In genomic region chr7:101077303-101078086, GRCh38 we compare ENCODE assay signal across 8 cellular contexts. TPM values are rescaled to one million over a fixed set of nuclear protein-coding genes. Genes with fewer than 3 reads are reported as not detected.
A peak's percentile ranks its signal among the peaks of the same experiment; 100 is the strongest.
DNase-seq lines count a peak whose midpoint lies in the region; ATAC-seq and TF ChIP-seq lines count a peak whose summit lies in the region.

No MANE protein-coding gene starts in this region.

- TF ChIP-seq EP300 in sigmoid colon (IDR thresholded peaks at IDR 0.05) = no peak

- H3K4me3 ChIP-seq in right cardiac atrium (ENCODE audit: low read length) = no peak overlapping the region
- H3K4me3 ChIP-seq in sigmoid colon = no peak overlapping the region

- intact Hi-C loops in right cardiac atrium (cut with DNase I) = loop anchor here in 1 of 4 donors (5.0 kb wide), 1 partner anchor 60 kb away; no protein-coding TSS in a partner anchor
- intact Hi-C loops in sigmoid colon (cut with DNase I) = loop anchor here (5.0 kb wide), 1 partner anchor 180 kb away; the partner anchor contains the start of gene ACHE

- H3K9me3 ChIP-seq in right cardiac atrium (ENCODE audit: control insufficient read depth, low read length) (no peaks in the 10 kb centered on the region), sigmoid colon (no peaks in the 10 kb centered on the region)

- peak; percentile 69 for ATAC-seq in HG02571 (IDR thresholded peaks at IDR 0.05; ENCODE audit: unreplicated experiment)
- peak; percentile 87 to 92 for ATAC-seq in right cardiac atrium
- no peak for ATAC-seq in GM18517 (IDR thresholded peaks at IDR 0.05; ENCODE audit: unreplicated experiment)

- TF ChIP-seq POLR2A in sigmoid colon (IDR thresholded peaks at IDR 0.05) = no peak

- H3K4me1 ChIP-seq in right cardiac atrium (ENCODE audit: control insufficient read depth, insufficient read depth, low read length) = no peaks in the 10 kb centered on the region
- H3K4me1 ChIP-seq in sigmoid colon = no peaks in the 10 kb centered on the region

- no peaks in the 10 kb centered on the region for H3K36me3 ChIP-seq in sigmoid colon

- 23% methylated on average over 13 of the region's 13 CpGs for WGBS in right cardiac atrium
- WGBS in sigmoid colon, 2 donors = 21 to 22% methylated on average over 13 of the region's 13 CpGs

- H3K27ac ChIP-seq in right cardiac atrium (ENCODE audit: low read length) (no peak overlapping the region), sigmoid colon (no peak overlapping the region)

- peak; percentile 48 to 83 (median 72) for TF ChIP-seq CTCF in sigmoid colon (IDR thresholded peaks at IDR 0.05)

- H3K27me3 ChIP-seq in right cardiac atrium (ENCODE audit: control insufficient read depth, insufficient read depth) (no peaks in the 10 kb centered on the region), sigmoid colon (no peaks in the 10 kb centered on the region)

- DNase-seq in G401 (ENCODE audit: low spot score) (peak; percentile 78), NCI-H1694 (lab: John Stamatoyannopoulos, UW) (peak; percentile 80), SW 1271 (lab: John Stamatoyannopoulos, UW) (peak; percentile 27 to 78), right cardiac atrium (peak; percentile 76 to 88 (median 80)), sigmoid colon (peak; percentile 77)
- DNase-seq in activated naive CD8-positive, alpha-beta T cell treated with anti-CD3 and anti-CD28 coated beads, Interleukin-2, amount 50 U/mL, for 16 hours (ENCODE audit: low read depth, low spot score) = peak; percentile 71

- in situ Hi-C loops in G401 (cut with HindIII; ENCODE audit: low sequenced_read_pairs) = no loop called here

RNA-seq across cellular contexts. Expression of gene TRIM56, which starts 7.8 kb away (rescaled TPM):
- total RNA-seq in G401 (2014; rRNA removed; shearing (Covaris generic)) = 5.6 and 9.9 TPM in 2 replicates
- total RNA-seq in right cardiac atrium (10 to 100 TPM; 20.0 to 24.5 (median 22.3) TPM), sigmoid colon (10 to 100 TPM; 11.8 to 23.3 (median 13.7) TPM)
- polyA plus RNA-seq in right cardiac atrium (11.4 TPM), sigmoid colon (10 to 100 TPM in 1 of 3 donors, 1 to 10 TPM in 2; 6.0 to 25.6 (median 7.2) TPM)

RNA-seq across cellular contexts. Expression of gene SERPINE1, which starts 49.4 kb away (rescaled TPM):
- 103 and 113 TPM in 2 replicates for total RNA-seq in G401 (2014; rRNA removed; shearing (Covaris generic))
- total RNA-seq in right cardiac atrium (10 to 100 TPM in 1 of 4 donors, 1 to 10 TPM in 3; 1.2 to 11.9 (median 2.2) TPM), sigmoid colon (10 to 100 TPM in 2 of 4 donors, 1 to 10 TPM in 2; 1.5 to 21.3 (median 11.7) TPM)
- polyA plus RNA-seq in right cardiac atrium (4.5 TPM), sigmoid colon (10 to 100 TPM in 1 of 3 donors, 1 to 10 TPM in 1, under 1 TPM in 1; 0.46 to 10.0 (median 1.8) TPM)

RNA-seq across cellular contexts. Expression of gene MUC17, which starts 57.6 kb away (rescaled TPM):
- total RNA-seq in G401 (2014; rRNA removed; shearing (Covaris generic)) = 0.06 TPM in 1 of 2 replicates, not detected in the other
- not detected for total RNA-seq in right cardiac atrium
- polyA plus RNA-seq in right cardiac atrium = not detected
- total RNA-seq in sigmoid colon = under 1 TPM in 2 of 4 donors, not detected in 2; under 0.01 to 0.83 TPM
- 1 to 10 TPM; 1.2 to 5.4 (median 5.1) TPM for polyA plus RNA-seq in sigmoid colon
